Comparison of ENCODE assay signal across 14 cellular contexts in the genomic region with DNA sequence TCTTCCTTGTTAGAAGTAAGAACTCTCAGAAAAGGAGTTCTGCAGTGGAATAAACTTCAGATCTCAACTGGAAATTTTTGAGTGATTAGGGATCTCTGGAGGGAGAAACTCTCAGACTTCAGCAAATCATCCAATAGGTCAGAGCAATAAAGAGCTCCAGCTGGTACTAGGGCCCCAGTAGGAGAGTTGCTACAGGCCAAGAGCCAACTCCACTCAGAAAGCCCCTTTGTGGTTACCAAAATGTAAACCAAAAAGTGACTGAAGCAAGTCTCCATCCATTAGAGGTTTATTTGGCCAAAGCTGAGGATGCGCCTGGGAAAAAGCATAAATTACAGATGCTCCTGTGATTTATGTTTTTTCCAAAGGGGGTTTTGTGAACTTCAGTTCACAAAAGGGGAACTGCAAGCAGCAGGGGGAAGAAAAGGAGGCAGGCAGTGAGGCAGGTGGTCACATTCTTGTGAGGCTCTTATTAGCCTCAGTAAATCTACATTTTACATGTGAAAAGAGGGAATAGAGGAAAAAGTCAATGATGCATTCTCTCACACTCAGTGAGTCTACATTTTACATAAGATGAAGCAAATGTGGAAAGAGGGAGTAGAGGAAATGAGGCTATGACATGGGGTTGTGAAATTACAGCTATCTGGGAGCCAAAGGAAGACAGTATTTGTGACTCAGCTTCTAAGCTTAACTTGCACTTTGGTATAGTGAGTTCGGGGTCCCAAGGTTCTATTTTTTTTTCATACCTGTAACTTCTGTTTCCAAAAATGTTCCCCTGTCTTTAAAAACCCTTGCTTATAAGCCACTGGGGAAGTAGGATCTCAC.
A peak's percentile ranks its signal among the peaks of the same experiment; 100 is the strongest.
DNase-seq lines count a peak whose midpoint lies in the region; ATAC-seq and TF ChIP-seq lines count a peak whose summit lies in the region.
"Had no signal": no experiment of that assay in that cellular context is flagged by ENCODE, and none has a peak within 500 bp of the region (broad histone marks: within the 10 kb centered on the region; RNA-seq: fewer than 3 reads in every experiment).

No MANE protein-coding gene starts in this region.

- intact Hi-C loops in ovary (cut with DNase I), result no loop called here

- peaks cover 27% of the 10 kb centered on the region for H3K4me1 ChIP-seq in adipocyte (ENCODE audit: control insufficient read depth, insufficient read depth, low read length)
- peaks cover 31% of the 10 kb centered on the region; the same call in 1 of the 2 replicates for H3K4me1 ChIP-seq in iPS-20b (ENCODE audit: insufficient read depth, low read length)
- no peaks in the 10 kb centered on the region for H3K4me1 ChIP-seq in ovary (ENCODE audit: insufficient read depth)
- H3K4me1 ChIP-seq: vagina had no signal

- H3K9me3 ChIP-seq in adipocyte (ENCODE audit: control insufficient read depth, low read length) (no peaks in the 10 kb centered on the region), iPS-20b (ENCODE audit: insufficient read depth, low read depth, low read length) (no peaks in the 10 kb centered on the region), ovary (no peaks in the 10 kb centered on the region)
- H3K9me3 ChIP-seq: vagina had no signal

- peak overlapping the region; percentile 41 for H3K4me3 ChIP-seq in adipocyte (ENCODE audit: low read length)
- H3K4me3 ChIP-seq in iPS-20b (ENCODE audit: low read length), result peak overlapping the region; percentile 67
- H3K4me3 ChIP-seq in ovary, result no peak overlapping the region
- H3K4me3 ChIP-seq: cardiac muscle cell, vagina had no signal

- ATAC-seq in GM21723 (IDR thresholded peaks at IDR 0.05; ENCODE audit: unreplicated experiment), result no peak
- ATAC-seq: activated T-cell treated with anti-CD3 and anti-CD28 coated beads, Interleukin-2, amount 50 U/mL, for 72 hours; esophagus mucosa had no signal

- H3K36me3 ChIP-seq in adipocyte (ENCODE audit: control insufficient read depth, insufficient read depth, low read length, severe bottlenecking), result no peaks in the 10 kb centered on the region
- H3K36me3 ChIP-seq in iPS-20b (ENCODE audit: insufficient read depth, low read depth, low read length), result no peaks in the 10 kb centered on the region; the same call in 1 of the 2 replicates
- no peaks in the 10 kb centered on the region for H3K36me3 ChIP-seq in ovary
- H3K36me3 ChIP-seq: cardiac muscle cell, vagina had no signal

- TF ChIP-seq POLR2A in ovary (IDR thresholded peaks at IDR 0.05), result no peak

- H3K27ac ChIP-seq in iPS-20b (ENCODE audit: low read length) (peak overlapping the region; percentile 83), ovary (no peak overlapping the region)
- H3K27ac ChIP-seq: cardiac muscle cell, vagina, VCaP had no signal

- no peak for TF ChIP-seq EP300 in ovary (IDR thresholded peaks at IDR 0.05)

- 83 to 86% (median 85%) methylated on average over 2 of the region's 2 CpGs for WGBS in ovary, 3 donors

- H3K9ac ChIP-seq in adipocyte (ENCODE audit: low read length) (peak overlapping the region; percentile 30), iPS-20b (ENCODE audit: low read depth, low read length) (peak overlapping the region; percentile 81; the same call in 1 of the 2 replicates)

- DNase-seq in CD1c-positive myeloid dendritic cell (ENCODE audit: extremely low spot score) (peak; percentile 2), Kasumi-1 (lab: John Stamatoyannopoulos, UW) (peak; percentile 46 to 76), adipocyte (ENCODE audit: low read depth) (peak; percentile 33), ovary (no peak)
- no peak for DNase-seq in activated T-cell treated with anti-CD3 and anti-CD28 coated beads, Interleukin-2, amount 50 U/mL, for 1 hour
- DNase-seq in stimulated activated CD4-positive, alpha-beta T cell treated with anti-CD3 and anti-CD28 coated beads, Interleukin-2, amount 100 ng/mL, for 24 hours, result no peak
- DNase-seq: activated T-cell treated with anti-CD3 and anti-CD28 coated beads, Interleukin-2, amount 50 U/mL, for 72 hours; NCI-H2171 had no signal

- TF ChIP-seq CTCF in ovary (IDR thresholded peaks at IDR 0.05), result no peak

- H3K27me3 ChIP-seq in adipocyte (replicated peaks; ENCODE audit: control insufficient read depth, insufficient read depth, low read length), result no peaks in the 10 kb centered on the region
- H3K27me3 ChIP-seq in iPS-20b (ENCODE audit: insufficient read depth, low read length), result no peaks in the 10 kb centered on the region
- H3K27me3 ChIP-seq in ovary, result no peaks in the 10 kb centered on the region
- H3K27me3 ChIP-seq: cardiac muscle cell, vagina had no signal

Comparison
In these comparisons a context has a peak if more than half of its experiments do, and no peak if none do; other contexts are left out.
1. DNase-seq: peak in CD1c-positive myeloid dendritic cell (single experiment), Kasumi-1 (2 of 2) and adipocyte (single experiment); none in activated T-cell treated with anti-CD3 and anti-CD28 coated beads, Interleukin-2, amount 50 U/mL, for 1 hour (single experiment), stimulated activated CD4-positive, alpha-beta T cell treated with anti-CD3 and anti-CD28 coated beads, Interleukin-2, amount 100 ng/mL, for 24 hours (0 of 2) and ovary (0 of 5).